In genomic region chrX:21741869-21742701, GRCh38 we compare ENCODE assay signal across 14 cellular contexts. TPM values are rescaled to one million over a fixed set of nuclear protein-coding genes. Genes with fewer than 3 reads are reported as not detected.
A peak's percentile ranks its signal among the peaks of the same experiment; 100 is the strongest.
DNase-seq lines count a peak whose midpoint lies in the region; TF ChIP-seq lines count a peak whose summit lies in the region.
"Had no signal": no experiment of that assay in that cellular context is flagged by ENCODE, and none has a peak within 500 bp of the region (broad histone marks: within the 10 kb centered on the region; RNA-seq: fewer than 3 reads in every experiment).

No MANE protein-coding gene starts in this region.

- H3K27me3 Mint-ChIP-seq in brain (no peaks in the 10 kb centered on the region), nephron (ENCODE audit: low read depth) (no peaks in the 10 kb centered on the region)

- H3K27ac Mint-ChIP-seq in brain (peak overlapping the region in 3 of 5 experiments; percentile 10 to 78 (median 74)), nephron (peak overlapping the region; percentile 38 to 64 (median 56))

- H3K4me1 Mint-ChIP-seq in brain (peaks cover 76% of the 10 kb centered on the region), nephron (peaks cover 87% of the 10 kb centered on the region)

- H3K36me3 Mint-ChIP-seq in brain (no peaks in the 10 kb centered on the region), nephron (ENCODE audit: low read depth) (no peaks in the 10 kb centered on the region)

- H3K4me3 Mint-ChIP-seq in brain (peak overlapping the region in 1 of 5 experiments; percentile 3), nephron (no peak overlapping the region)
- H3K4me3 Mint-ChIP-seq: neural crest cell had no signal

- DNase-seq in NCI-H1105 treated with DMSO at 0.1 percent for 48 hours (lab: John Stamatoyannopoulos, UW): peak; percentile 33
- DNase-seq in NCI-H1105 (lab: John Stamatoyannopoulos, UW): no peak
- peak; percentile 16 for DNase-seq in NCI-H2107 (lab: John Stamatoyannopoulos, UW)
- no peak for DNase-seq in DMS114 treated with DMSO at 0.1 percent for 48 hours (lab: John Stamatoyannopoulos, UW; ENCODE audit: unreplicated experiment)
- no peak for DNase-seq in stimulated activated CD4-positive, alpha-beta T cell treated with anti-CD3 and anti-CD28 coated beads, Interleukin-2, amount 100 ng/mL, for 48 hours
- DNase-seq in occipital lobe (lab: John Stamatoyannopoulos, UW): no peak
- DNase-seq: activated gamma-delta T cell treated with Interleukin-2 at 50 U/mL for 16 hours, NCI-H510A treated with DMSO at 0.1 percent for 48 hours had no signal

- TF ChIP-seq CTCF in brain (conservative IDR thresholded peaks at IDR 0.05) (no peak), nephron (IDR thresholded peaks at IDR 0.05; ENCODE audit: unreplicated experiment in 3 of 3) (no peak)

- H3K9me3 Mint-ChIP-seq in brain (peaks cover 0 to 4% (median 0%) of the 10 kb centered on the region in 5 experiments), nephron (no peaks in the 10 kb centered on the region)
- H3K9me3 Mint-ChIP-seq: neural crest cell had no signal

RNA-seq across cellular contexts. Expression of gene SMPX, which starts 15.8 kb away (rescaled TPM):
- polyA plus RNA-seq in brain (ENCODE audit: insufficient read depth, low read depth, low replicate concordance): 0.41 TPM
- total RNA-seq in occipital lobe: 0.31 TPM
- total RNA-seq: A172, glomerular endothelial cell, tibial nerve had no signal

Comparison
In these comparisons a context has a peak if more than half of its experiments do, and no peak if none do; other contexts are left out.
1. DNase-seq: peak in NCI-H1105 treated with DMSO at 0.1 percent for 48 hours (single experiment) and NCI-H2107 (single experiment); none in NCI-H1105 (single experiment), DMS114 treated with DMSO at 0.1 percent for 48 hours (single experiment), stimulated activated CD4-positive, alpha-beta T cell treated with anti-CD3 and anti-CD28 coated beads, Interleukin-2, amount 100 ng/mL, for 48 hours (0 of 2) and occipital lobe (single experiment).